14 cellular contexts compared by ENCODE assay signal in genomic region chr22:25746012-25746373, GRCh38. TPM values are rescaled to one million over a fixed set of nuclear protein-coding genes. Genes with fewer than 3 reads are reported as not detected.
DNase-seq lines count a peak whose midpoint lies in the region; ATAC-seq, FAIRE-seq and TF ChIP-seq lines count a peak whose summit lies in the region.
"Had no signal": no experiment of that assay in that cellular context is flagged by ENCODE, and none has a peak within 500 bp of the region (broad histone marks: within the 10 kb centered on the region; RNA-seq: fewer than 3 reads in every experiment).

No MANE protein-coding gene starts in this region.

- no peaks in the 10 kb centered on the region for H3K36me3 ChIP-seq in left ventricle myocardium inferior
- H3K36me3 ChIP-seq: right lobe of liver, SJSA1 had no signal

- no peaks in the 10 kb centered on the region for H3K9me3 Mint-ChIP-seq in activated T-helper 17 cell treated with anti-CD3 and anti-CD28 coated beads, Interleukin-2, amount 50 U/mL, for 72 hours
- H3K9me3 Mint-ChIP-seq: central memory CD8-positive, alpha-beta T cell had no signal

- H3K4me3 ChIP-seq in left ventricle myocardium inferior (peak overlapping the region; percentile 71), foreskin fibroblast (ENCODE audit: low read depth in 1 of 2, low read length in 2 of 2) (no peak overlapping the region)
- H3K4me3 ChIP-seq: right lobe of liver, SJSA1 had no signal

- H3K4me1 Mint-ChIP-seq in activated T-helper 17 cell treated with anti-CD3 and anti-CD28 coated beads, Interleukin-2, amount 50 U/mL, for 72 hours: peaks cover 32% of the 10 kb centered on the region
- H3K4me1 Mint-ChIP-seq: central memory CD8-positive, alpha-beta T cell had no signal

- H3K4me3 Mint-ChIP-seq in activated T-helper 17 cell treated with anti-CD3 and anti-CD28 coated beads, Interleukin-2, amount 50 U/mL, for 72 hours: peak overlapping the region; percentile 41
- H3K4me3 Mint-ChIP-seq: central memory CD8-positive, alpha-beta T cell had no signal

- H3K36me3 Mint-ChIP-seq in activated T-helper 17 cell treated with anti-CD3 and anti-CD28 coated beads, Interleukin-2, amount 50 U/mL, for 72 hours (ENCODE audit: low read depth): no peaks in the 10 kb centered on the region

- H3K27ac ChIP-seq in left ventricle myocardium inferior (replicated peaks): peak overlapping the region; percentile 74
- H3K27ac ChIP-seq: right lobe of liver, SJSA1 had no signal

- no peak for TF ChIP-seq CTCF in left ventricle myocardium inferior (IDR thresholded peaks at IDR 0.05; ENCODE audit: borderline replicate concordance)
- no peak for TF ChIP-seq CTCF in foreskin fibroblast (IDR thresholded peaks at IDR 0.05; ENCODE audit: low read depth, low read length)

- intact Hi-C loops in left ventricle myocardium inferior (cut with micrococcal nuclease): no loop called here
- intact Hi-C loops in left cardiac atrium (cut with DNase I): no loop called here
- intact Hi-C loops in posterior vena cava (cut with DNase I): no loop called here

- H3K27me3 Mint-ChIP-seq in activated T-helper 17 cell treated with anti-CD3 and anti-CD28 coated beads, Interleukin-2, amount 50 U/mL, for 72 hours: peaks cover 14% of the 10 kb centered on the region

- TF ChIP-seq POLR2A in GM12892 (IDR thresholded peaks at IDR 0.05; ENCODE audit: low read depth, low read length): no peak

- peaks cover 67% of the 10 kb centered on the region for H3K4me1 ChIP-seq in left ventricle myocardium inferior
- H3K4me1 ChIP-seq: right lobe of liver had no signal

- H3K27me3 ChIP-seq in left ventricle myocardium inferior (ENCODE audit: low read depth): no peaks in the 10 kb centered on the region
- H3K27me3 ChIP-seq: right lobe of liver, SJSA1 had no signal

- H3K27ac Mint-ChIP-seq in activated T-helper 17 cell treated with anti-CD3 and anti-CD28 coated beads, Interleukin-2, amount 50 U/mL, for 72 hours: peak overlapping the region; percentile 88

- H3K9me3 ChIP-seq in left ventricle myocardium inferior (replicated peaks): no peaks in the 10 kb centered on the region
- H3K9me3 ChIP-seq: right lobe of liver, SJSA1 had no signal

- ATAC-seq in left cardiac atrium (no peak), HG03045 (IDR thresholded peaks at IDR 0.05; ENCODE audit: unreplicated experiment) (no peak)
- ATAC-seq in activated T-helper 17 cell treated with anti-CD3 and anti-CD28 coated beads, Interleukin-2, amount 50 U/mL, for 72 hours (replicated peaks): peak; percentile 44
- ATAC-seq: right lobe of liver had no signal

- no peak for FAIRE-seq in GM12892 (lab: Jason Lieb, UNC)

- no peak for DNase-seq in left ventricle myocardium inferior
- no peak for DNase-seq in left cardiac atrium
- DNase-seq in foreskin fibroblast: peak; percentile 47 to 74
- DNase-seq in GM12892 (ENCODE audit: insufficient read length): no peak
- DNase-seq in posterior vena cava (ENCODE audit: low spot score): no peak
- DNase-seq in hippocampal formation (lab: John Stamatoyannopoulos, UW): no peak
- DNase-seq: C1 segment of cervical spinal cord, mesendoderm, NCI-H446, right lobe of liver had no signal

RNA-seq across cellular contexts. Expression of gene MYO18B, which starts 4.0 kb away (rescaled TPM):
- 163 TPM for total RNA-seq in left ventricle myocardium inferior
- 100 to 1,000 TPM in 1 of 2 donors, 10 to 100 TPM in 1; 71.6 to 142 TPM for total RNA-seq in left cardiac atrium
- 1 to 10 TPM; 2.3 to 4.3 TPM for total RNA-seq in activated T-helper 17 cell treated with anti-CD3 and anti-CD28 coated beads, Interleukin-2, amount 50 U/mL, for 72 hours
- 3.7 TPM for polyA plus RNA-seq in GM12892 (2012; ENCODE audit: missing spikeins)
- under 1 TPM; 0.23 to 0.38 TPM for total RNA-seq in posterior vena cava

Comparison
In these comparisons a context has a peak if more than half of its experiments do, and no peak if none do; other contexts are left out.
1. DNase-seq: peak in foreskin fibroblast (2 of 2); none in left ventricle myocardium inferior (single experiment), left cardiac atrium (single experiment), GM12892 (single experiment), posterior vena cava (single experiment) and hippocampal formation (0 of 2).
2. RNA of gene MYO18B, which starts 4.0 kb away (total RNA-seq): 163 TPM in left ventricle myocardium inferior (single experiment) and 71.6 to 142 TPM in left cardiac atrium; 2.3 to 4.3 TPM in activated T-helper 17 cell treated with anti-CD3 and anti-CD28 coated beads, Interleukin-2, amount 50 U/mL, for 72 hours and 0.23 to 0.38 TPM in posterior vena cava; every median in the first group is over 10 times any median in the second.